ENCODE assay signal across 1 cellular context in genomic region chr12:575948-576612, GRCh38.
A peak's percentile ranks its signal among the peaks of the same experiment; 100 is the strongest.
TF ChIP-seq lines count a peak whose summit lies in the region.

No MANE protein-coding gene starts in this region.

TF ChIP-seq in K562, 482 proteins besides CTCF, POLR2A, EP300 and RAD21 (continued from another document and continues in another):
- no peak for TF ChIP-seq SFPQ (IDR thresholded peaks at IDR 0.05; ENCODE audit: low read depth, low read length)
- TF ChIP-seq TAF15 (IDR thresholded peaks at IDR 0.05; ENCODE audit: low read depth, low read length): no peak
- no peak for TF ChIP-seq SIX5 (IDR thresholded peaks at IDR 0.05; ENCODE audit: borderline replicate concordance in 1 of 2, insufficient read depth in 1 of 2, low read depth in 1 of 2, low read length in 2 of 2)
- no peak for TF ChIP-seq PYGO2 (tag; IDR thresholded peaks at IDR 0.05)
- TF ChIP-seq CUX1 (CRISPR knock-in tag; IDR thresholded peaks at IDR 0.05): no peak
- TF ChIP-seq NFRKB (IDR thresholded peaks at IDR 0.05; ENCODE audit: low read depth): no peak
- peak; percentile 87 for TF ChIP-seq SMAD4 (CRISPR knock-in tag; conservative IDR thresholded peaks at IDR 0.05)
- TF ChIP-seq FOXO4 (CRISPR knock-in tag; IDR thresholded peaks at IDR 0.05): no peak
- TF ChIP-seq PHB (CRISPR knock-in tag; IDR thresholded peaks at IDR 0.05): 0 out of 2 replicates have a peak, but pooled peaks have one; percentile 4
- TF ChIP-seq ZNF778 (CRISPR knock-in tag; IDR thresholded peaks at IDR 0.05): no peak
- no peak for TF ChIP-seq ARID3A (IDR thresholded peaks at IDR 0.05; ENCODE audit: borderline replicate concordance, low read depth, low read length)
- no peak for TF ChIP-seq BCOR (IDR thresholded peaks at IDR 0.05)
- TF ChIP-seq ZNF274 (IDR thresholded peaks at IDR 0.05; ENCODE audit: borderline replicate concordance, low read depth, low read length): no peak
- no peak for TF ChIP-seq ATF1 (CRISPR knock-in tag; IDR thresholded peaks at IDR 0.05)
- TF ChIP-seq ATF1 (tag; IDR thresholded peaks at IDR 0.05): peak; percentile 44; the same call in 1 of the 2 replicates
- 0 out of 2 replicates have a peak, but pooled peaks have one; percentile 14 for TF ChIP-seq ERF (CRISPR knock-in tag; IDR thresholded peaks at IDR 0.05)
- TF ChIP-seq TCF7 (IDR thresholded peaks at IDR 0.05; ENCODE audit: borderline replicate concordance): no peak
- TF ChIP-seq RBM34 (IDR thresholded peaks at IDR 0.05; ENCODE audit: borderline replicate concordance, insufficient read depth, low read length): no peak
- TF ChIP-seq E2F6 (IDR thresholded peaks at IDR 0.05; ENCODE audit: borderline replicate concordance in 1 of 2, extremely low read depth in 1 of 2, insufficient read depth in 1 of 2, insufficient read length in 1 of 2, low read depth in 1 of 2, low read length in 1 of 2, poor library complexity in 1 of 2, severe bottlenecking in 1 of 2): peak; percentile 90 to 94
- TF ChIP-seq NCOA2 (IDR thresholded peaks at IDR 0.05; ENCODE audit: partially characterized antibody in 2 of 2): no peak
- TF ChIP-seq NR2C1 (IDR thresholded peaks at IDR 0.05): peak; percentile 31; the same call in 1 of the 2 replicates
- no peak for TF ChIP-seq NR2C1 (tag; IDR thresholded peaks at IDR 0.05)
- no peak; the same call in 1 of the 2 replicates for TF ChIP-seq ZNF263 (CRISPR knock-in tag; IDR thresholded peaks at IDR 0.05; ENCODE audit: borderline replicate concordance)
- no peak for TF ChIP-seq CBX2 (IDR thresholded peaks at IDR 0.05; ENCODE audit: insufficient read depth, low read length, poor library complexity, severe bottlenecking)
- no peak for TF ChIP-seq FOXP4 (CRISPR knock-in tag; IDR thresholded peaks at IDR 0.05; ENCODE audit: borderline replicate concordance)
- TF ChIP-seq ZNF785 (CRISPR knock-in tag; IDR thresholded peaks at IDR 0.05): no peak
- no peak for TF ChIP-seq PKNOX1 (IDR thresholded peaks at IDR 0.05)
- no peak for TF ChIP-seq SETDB1 (IDR thresholded peaks at IDR 0.05; ENCODE audit: low read length)
- TF ChIP-seq MCM3 (IDR thresholded peaks at IDR 0.05): no peak
- TF ChIP-seq HOXB6 (CRISPR knock-in tag; IDR thresholded peaks at IDR 0.05; ENCODE audit: borderline replicate concordance): no peak
- TF ChIP-seq FUS (optimal IDR thresholded peaks at IDR 0.05; ENCODE audit: low read depth, low read length): no peak
- no peak for TF ChIP-seq NKRF (IDR thresholded peaks at IDR 0.05; ENCODE audit: borderline replicate concordance)
- TF ChIP-seq MED1 (CRISPR knock-in tag; IDR thresholded peaks at IDR 0.05; ENCODE audit: borderline replicate concordance): no peak
- no peak for TF ChIP-seq ZNF165 (CRISPR knock-in tag; IDR thresholded peaks at IDR 0.05; ENCODE audit: borderline replicate concordance)
- TF ChIP-seq ESRRB (CRISPR knock-in tag; IDR thresholded peaks at IDR 0.05; ENCODE audit: borderline replicate concordance): no peak
- no peak for TF ChIP-seq ASH1L (IDR thresholded peaks at IDR 0.05; ENCODE audit: borderline replicate concordance, low read depth, partially characterized antibody)
- no peak for TF ChIP-seq THRB (CRISPR knock-in tag; conservative IDR thresholded peaks at IDR 0.05)
- no peak for TF ChIP-seq NCOA1 (IDR thresholded peaks at IDR 0.05; ENCODE audit: low read depth)
- TF ChIP-seq ZNF280A (IDR thresholded peaks at IDR 0.05; ENCODE audit: low read depth, partially characterized antibody): no peak
- TF ChIP-seq PHTF2 (CRISPR knock-in tag; IDR thresholded peaks at IDR 0.05): no peak
- TF ChIP-seq ZNF551 (CRISPR knock-in tag; IDR thresholded peaks at IDR 0.05): no peak
